In the genomic region with DNA sequence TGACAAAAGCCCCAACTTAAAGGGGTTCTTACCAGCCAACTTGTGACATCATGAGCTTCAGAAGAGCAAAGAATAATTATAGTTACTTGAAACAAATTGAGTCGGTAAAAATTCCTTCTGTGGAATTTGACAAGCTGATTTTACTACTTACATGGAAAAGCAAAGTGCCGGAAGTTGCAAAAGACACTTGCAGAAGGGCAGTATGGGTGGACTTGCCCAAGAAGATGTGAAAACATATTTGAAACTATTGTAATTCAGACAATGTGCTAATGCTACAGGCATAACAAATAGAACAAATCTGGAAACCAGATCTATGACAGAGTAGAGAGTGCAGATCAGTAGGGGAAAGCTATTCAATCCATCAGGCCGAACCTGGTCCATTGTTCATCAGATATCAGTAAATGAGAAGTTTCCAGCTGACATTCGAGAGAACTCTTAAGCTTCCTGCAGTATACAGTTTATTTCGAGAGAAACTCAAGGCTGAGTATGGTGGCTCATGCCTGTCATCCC, we compare ENCODE assay signal across 18 cellular contexts. TPM values are rescaled to one million over a fixed set of nuclear protein-coding genes. Genes with fewer than 3 reads are reported as not detected.
DNase-seq lines count a peak whose midpoint lies in the region; ATAC-seq and TF ChIP-seq lines count a peak whose summit lies in the region.
"Had no signal": no experiment of that assay in that cellular context is flagged by ENCODE, and none has a peak within 500 bp of the region (broad histone marks: within the 10 kb centered on the region; RNA-seq: fewer than 3 reads in every experiment).

No MANE protein-coding gene starts in this region.

- H3K27ac ChIP-seq in CD4-positive, alpha-beta T cell (ENCODE audit: low read depth, low read length), result no peak overlapping the region
- peak overlapping the region; percentile 60 for H3K27ac ChIP-seq in SK-N-MC
- no peak overlapping the region for H3K27ac ChIP-seq in right atrium auricular region
- H3K27ac ChIP-seq: BLaER1 treated with 17β-estradiol and CSF1 and Interleukin-3, amounts not matched to agents 10 nM and 100 nM; KMS-11 had no signal

- H3K36me3 ChIP-seq in SK-N-MC (ENCODE audit: insufficient read depth, low read length) (peaks cover under 1% of the 10 kb centered on the region; the same call in 1 of the 2 replicates), right atrium auricular region (no peaks in the 10 kb centered on the region)
- H3K36me3 ChIP-seq: BLaER1 treated with 17β-estradiol and CSF1 and Interleukin-3, amounts not matched to agents 10 nM and 100 nM had no signal

- no peak overlapping the region for H3K27ac Mint-ChIP-seq in CD4-positive, alpha-beta T cell
- no peak overlapping the region for H3K27ac Mint-ChIP-seq in HFFc6
- H3K27ac Mint-ChIP-seq: CD8-positive, alpha-beta memory T cell; GM23338 had no signal

- no peak for TF ChIP-seq CTCF in CD4-positive, alpha-beta T cell (IDR thresholded peaks at IDR 0.05)
- TF ChIP-seq CTCF in foreskin fibroblast (IDR thresholded peaks at IDR 0.05; ENCODE audit: low read depth, low read length), result no peak
- no peak for TF ChIP-seq CTCF in HFFc6 (IDR thresholded peaks at IDR 0.05)
- no peak for TF ChIP-seq CTCF in right atrium auricular region (IDR thresholded peaks at IDR 0.05)

- no peak for ATAC-seq in CD4-positive, alpha-beta T cell (ENCODE audit: poor library complexity)
- ATAC-seq in HG03196 (IDR thresholded peaks at IDR 0.05; ENCODE audit: unreplicated experiment), result no peak
- ATAC-seq: GM23338 had no signal

- H3K9ac ChIP-seq in SK-N-MC (ENCODE audit: insufficient read length), result peak overlapping the region; percentile 3
- H3K9ac ChIP-seq: BLaER1 treated with 17β-estradiol and CSF1 and Interleukin-3, amounts not matched to agents 10 nM and 100 nM; KMS-11 had no signal

- H3K4me3 ChIP-seq in SK-N-MC (no peak overlapping the region), foreskin fibroblast (ENCODE audit: low read depth in 1 of 2, low read length in 2 of 2) (no peak overlapping the region), right atrium auricular region (no peak overlapping the region)
- H3K4me3 ChIP-seq: BLaER1 treated with 17β-estradiol and CSF1 and Interleukin-3, amounts not matched to agents 10 nM and 100 nM; GM23338 had no signal

- intact Hi-C loops in CD4-positive, alpha-beta T cell (cut with DNase I, micrococcal nuclease), result no loop called here

- H3K9me3 ChIP-seq in CD4-positive, alpha-beta T cell (ENCODE audit: control insufficient read depth, low read length), result no peaks in the 10 kb centered on the region
- H3K9me3 ChIP-seq in SK-N-MC (ENCODE audit: low read depth, low read length) (no peaks in the 10 kb centered on the region), right atrium auricular region (no peaks in the 10 kb centered on the region)
- H3K9me3 ChIP-seq: BLaER1 treated with 17β-estradiol and CSF1 and Interleukin-3, amounts not matched to agents 10 nM and 100 nM had no signal

- no peaks in the 10 kb centered on the region for H3K36me3 Mint-ChIP-seq in CD4-positive, alpha-beta T cell (ENCODE audit: low read depth)
- H3K36me3 Mint-ChIP-seq in HFFc6 (ENCODE audit: low read depth), result peaks cover 25% of the 10 kb centered on the region
- H3K36me3 Mint-ChIP-seq: CD8-positive, alpha-beta memory T cell had no signal

- no peak for DNase-seq in CD4-positive, alpha-beta T cell
- DNase-seq in SK-N-MC (ENCODE audit: low read depth, low spot score) (no peak), foreskin fibroblast (peak; percentile 24 to 46), NCI-H526 (lab: John Stamatoyannopoulos, UW) (no peak), HFFc6 (no peak), right atrium auricular region (ENCODE audit: low spot score) (no peak)
- DNase-seq: CD8-positive, alpha-beta memory T cell; COR-L47; DMS 273 treated with DMSO at 0.1 percent for 48 hours; DMS53; DND-41; GDM1; HCEC 1CT had no signal

- POLR2A ChIA-PET in CD4-positive, alpha-beta T cell (lab: Charles Lee), result no interaction called here

- H3K4me3 Mint-ChIP-seq in CD4-positive, alpha-beta T cell, result peak overlapping the region; percentile 11
- no peak overlapping the region for H3K4me3 Mint-ChIP-seq in HFFc6
- H3K4me3 Mint-ChIP-seq: CD8-positive, alpha-beta memory T cell; GM23338 had no signal

- CTCF ChIA-PET in CD4-positive, alpha-beta T cell (lab: Charles Lee), result no interaction called here

- peaks cover 0 to 15% of the 10 kb centered on the region in 2 donors for H3K4me1 ChIP-seq in right atrium auricular region

- peaks cover 15% of the 10 kb centered on the region for H3K4me1 Mint-ChIP-seq in CD4-positive, alpha-beta T cell (ENCODE audit: low read depth)
- peaks cover 63% of the 10 kb centered on the region for H3K4me1 Mint-ChIP-seq in HFFc6 (ENCODE audit: low read depth)

- peaks cover 77% of the 10 kb centered on the region for H3K27me3 Mint-ChIP-seq in CD4-positive, alpha-beta T cell
- peaks cover 4% of the 10 kb centered on the region for H3K27me3 Mint-ChIP-seq in HFFc6 (ENCODE audit: insufficient read depth)

- no peaks in the 10 kb centered on the region for H3K9me3 Mint-ChIP-seq in CD4-positive, alpha-beta T cell
- no peaks in the 10 kb centered on the region for H3K9me3 Mint-ChIP-seq in HFFc6
- H3K9me3 Mint-ChIP-seq: CD8-positive, alpha-beta memory T cell; GM23338 had no signal

- peaks cover 36% of the 10 kb centered on the region for H3K27me3 ChIP-seq in CD4-positive, alpha-beta T cell (ENCODE audit: control insufficient read depth, insufficient read depth, low read length)
- no peaks in the 10 kb centered on the region for H3K27me3 ChIP-seq in right atrium auricular region

RNA-seq across cellular contexts. Expression of a gene that starts 2.5 kb away (rescaled TPM):
- under 1 TPM; 0.08 to 0.20 TPM for total RNA-seq in CD4-positive, alpha-beta T cell
- 10 to 100 TPM; 21.9 to 27.3 (median 24.5) TPM for total RNA-seq in HFFc6 (2021; fragmentation: NEBNext Ultra II Directional; extraction: Animal tissue kit (Norgen Biotek cat#: 25700))
- 1 to 10 TPM; 2.9 to 7.6 TPM for total RNA-seq in right atrium auricular region

RNA-seq across cellular contexts. Expression of a gene that starts 21.4 kb away (rescaled TPM):
- under 1 TPM; 0.08 to 0.22 TPM for total RNA-seq in CD4-positive, alpha-beta T cell
- total RNA-seq in HFFc6 (2021; fragmentation: NEBNext Ultra II Directional; extraction: Animal tissue kit (Norgen Biotek cat#: 25700)), result not detected
- 10 to 100 TPM in 1 of 2 donors, 1 to 10 TPM in 1; 3.6 to 22.6 TPM for total RNA-seq in right atrium auricular region
- total RNA-seq: A172 had no signal

RNA-seq across cellular contexts. Expression of a gene that starts 32.8 kb away (rescaled TPM):
- under 1 TPM; 0.22 TPM for total RNA-seq in CD4-positive, alpha-beta T cell
- total RNA-seq in HFFc6 (2021; fragmentation: NEBNext Ultra II Directional; extraction: Animal tissue kit (Norgen Biotek cat#: 25700)), result 1 to 10 TPM; 2.1 to 4.6 (median 3.0) TPM
- total RNA-seq in right atrium auricular region, result 10 to 100 TPM; 11.6 to 14.8 TPM

RNA-seq across cellular contexts. Expression of a gene that starts 32.9 kb away (rescaled TPM):
- total RNA-seq in CD4-positive, alpha-beta T cell, result not detected
- under 1 TPM in 1 of 6 experiments, not detected in 5; 0.21 TPM for total RNA-seq in HFFc6 (2021; fragmentation: NEBNext Ultra II Directional; extraction: Animal tissue kit (Norgen Biotek cat#: 25700))
- total RNA-seq in right atrium auricular region, result under 1 TPM in 1 of 2 donors, not detected in 1; 0.20 TPM
- total RNA-seq: A172; CD8-positive, alpha-beta memory T cell had no signal

Comparison
In these comparisons a context has a peak if more than half of its experiments do, and no peak if none do; other contexts are left out.
1. DNase-seq: peak in foreskin fibroblast (2 of 2); none in CD4-positive, alpha-beta T cell (0 of 10), SK-N-MC (single experiment), NCI-H526 (0 of 2), HFFc6 (single experiment) and right atrium auricular region (single experiment).